ENCODE assay signal across 19 cellular contexts in genomic region chrX:107827852-107828251, GRCh38. TPM values are rescaled to one million over a fixed set of nuclear protein-coding genes. Genes with fewer than 3 reads are reported as not detected.
DNase-seq lines count a peak whose midpoint lies in the region; ATAC-seq and TF ChIP-seq lines count a peak whose summit lies in the region.
"Had no signal": no experiment of that assay in that cellular context is flagged by ENCODE, and none has a peak within 500 bp of the region (broad histone marks: within the 10 kb centered on the region; RNA-seq: fewer than 3 reads in every experiment).

No MANE protein-coding gene starts in this region.

- H3K36me3 ChIP-seq in gastroesophageal sphincter, result no peaks in the 10 kb centered on the region
- H3K36me3 ChIP-seq: adrenal gland, right atrium auricular region had no signal

- DNase-seq in activated CD8-positive, alpha-beta T cell treated with anti-CD3 and anti-CD28 coated beads for 36 hours, result peak; percentile 19
- DNase-seq in activated CD8-positive, alpha-beta T cell treated with anti-CD3 and anti-CD28 coated beads, Interleukin-2, amount 10 ng/mL, durations not matched to agents 7 days and 5 days, result no peak
- DNase-seq in stimulated activated naive CD8-positive, alpha-beta T cell treated with anti-CD3 and anti-CD28 coated beads, Interleukin-15, Interleukin-2, amounts not matched to agents 100 U/mL and 50 U/mL, for 24 hours, result no peak
- DNase-seq in NCI-H1092 treated with DMSO at 0.1 percent for 48 hours (lab: John Stamatoyannopoulos, UW), result no peak
- DNase-seq: ACHN, DND-41, hippocampal formation had no signal

- peaks cover 0 to 32% (median 0%) of the 10 kb centered on the region in 3 donors for H3K4me1 ChIP-seq in gastroesophageal sphincter
- H3K4me1 ChIP-seq: right atrium auricular region had no signal

- H3K4me1 Mint-ChIP-seq in activated CD8-positive, alpha-beta T cell treated with anti-CD3 and anti-CD28 coated beads for 36 hours (ENCODE audit: low read depth), result peaks cover 35% of the 10 kb centered on the region
- H3K4me1 Mint-ChIP-seq in activated CD8-positive, alpha-beta T cell treated with anti-CD3 and anti-CD28 coated beads, Interleukin-2, amount 10 ng/mL, durations not matched to agents 7 days and 5 days (ENCODE audit: low read depth), result peaks cover 9% of the 10 kb centered on the region
- peaks cover 68% of the 10 kb centered on the region for H3K4me1 Mint-ChIP-seq in activated naive CD4-positive, alpha-beta T cell treated with anti-CD3 and anti-CD28 coated beads, Interleukin-2, amount 50 U/mL, for 24 hours

- peak; percentile 22 for ATAC-seq in activated CD8-positive, alpha-beta T cell treated with anti-CD3 and anti-CD28 coated beads for 36 hours
- no peak for ATAC-seq in activated CD8-positive, alpha-beta T cell treated with anti-CD3 and anti-CD28 coated beads, Interleukin-2, amount 10 ng/mL, durations not matched to agents 7 days and 5 days
- ATAC-seq in gastroesophageal sphincter (no peak), HG02840 (IDR thresholded peaks at IDR 0.05; ENCODE audit: low FRiP score, unreplicated experiment) (no peak), GM19351 (IDR thresholded peaks at IDR 0.05; ENCODE audit: unreplicated experiment) (no peak)
- peak; percentile 38 for ATAC-seq in stimulated activated naive CD8-positive, alpha-beta T cell treated with anti-CD3 and anti-CD28 coated beads, Interleukin-15, Interleukin-2, amounts not matched to agents 100 U/mL and 50 U/mL, for 24 hours
- ATAC-seq: HCT116, HepG2, SK-N-SH treated with all-trans-retinoic acid at 6 μM for 48 hours had no signal

- no peak for TF ChIP-seq EP300 in gastroesophageal sphincter (IDR thresholded peaks at IDR 0.05)

- intact Hi-C loops in activated CD8-positive, alpha-beta T cell treated with anti-CD3 and anti-CD28 coated beads for 36 hours (cut with micrococcal nuclease), result no loop called here

- CTCF ChIA-PET in activated CD8-positive, alpha-beta T cell treated with anti-CD3 and anti-CD28 coated beads for 36 hours (lab: Charles Lee), result no interaction called here
- CTCF ChIA-PET in activated CD8-positive, alpha-beta T cell treated with anti-CD3 and anti-CD28 coated beads, Interleukin-2, amount 10 ng/mL, durations not matched to agents 7 days and 5 days (lab: Charles Lee), result no interaction called here

- H3K27me3 Mint-ChIP-seq in activated CD8-positive, alpha-beta T cell treated with anti-CD3 and anti-CD28 coated beads for 36 hours, result peaks cover 5% of the 10 kb centered on the region
- peaks cover 17% of the 10 kb centered on the region for H3K27me3 Mint-ChIP-seq in activated CD8-positive, alpha-beta T cell treated with anti-CD3 and anti-CD28 coated beads, Interleukin-2, amount 10 ng/mL, durations not matched to agents 7 days and 5 days (ENCODE audit: low read depth)
- H3K27me3 Mint-ChIP-seq in activated naive CD4-positive, alpha-beta T cell treated with anti-CD3 and anti-CD28 coated beads, Interleukin-2, amount 50 U/mL, for 24 hours, result no peaks in the 10 kb centered on the region

- H3K27ac ChIP-seq in gastroesophageal sphincter, result peak overlapping the region; percentile 92 to 94 (median 92)

- H3K27ac Mint-ChIP-seq in activated CD8-positive, alpha-beta T cell treated with anti-CD3 and anti-CD28 coated beads for 36 hours, result peak overlapping the region; percentile 53
- H3K27ac Mint-ChIP-seq in activated CD8-positive, alpha-beta T cell treated with anti-CD3 and anti-CD28 coated beads, Interleukin-2, amount 10 ng/mL, durations not matched to agents 7 days and 5 days, result no peak overlapping the region
- peak overlapping the region; percentile 85 for H3K27ac Mint-ChIP-seq in activated naive CD4-positive, alpha-beta T cell treated with anti-CD3 and anti-CD28 coated beads, Interleukin-2, amount 50 U/mL, for 24 hours

- TF ChIP-seq POLR2A in gastroesophageal sphincter (IDR thresholded peaks at IDR 0.05), result no peak

- H3K36me3 Mint-ChIP-seq in activated CD8-positive, alpha-beta T cell treated with anti-CD3 and anti-CD28 coated beads for 36 hours (ENCODE audit: low read depth), result no peaks in the 10 kb centered on the region
- H3K36me3 Mint-ChIP-seq in activated CD8-positive, alpha-beta T cell treated with anti-CD3 and anti-CD28 coated beads, Interleukin-2, amount 10 ng/mL, durations not matched to agents 7 days and 5 days (ENCODE audit: low read depth), result no peaks in the 10 kb centered on the region
- H3K36me3 Mint-ChIP-seq in activated naive CD4-positive, alpha-beta T cell treated with anti-CD3 and anti-CD28 coated beads, Interleukin-2, amount 50 U/mL, for 24 hours, result peaks cover 2% of the 10 kb centered on the region

- H3K9me3 Mint-ChIP-seq in activated CD8-positive, alpha-beta T cell treated with anti-CD3 and anti-CD28 coated beads for 36 hours, result no peaks in the 10 kb centered on the region
- no peaks in the 10 kb centered on the region for H3K9me3 Mint-ChIP-seq in activated CD8-positive, alpha-beta T cell treated with anti-CD3 and anti-CD28 coated beads, Interleukin-2, amount 10 ng/mL, durations not matched to agents 7 days and 5 days (ENCODE audit: insufficient read depth)
- H3K9me3 Mint-ChIP-seq in activated naive CD4-positive, alpha-beta T cell treated with anti-CD3 and anti-CD28 coated beads, Interleukin-2, amount 50 U/mL, for 24 hours, result no peaks in the 10 kb centered on the region

- TF ChIP-seq CTCF in activated CD8-positive, alpha-beta T cell treated with anti-CD3 and anti-CD28 coated beads for 36 hours (IDR thresholded peaks at IDR 0.05), result no peak
- no peak for TF ChIP-seq CTCF in gastroesophageal sphincter (IDR thresholded peaks at IDR 0.05)

- H3K27me3 ChIP-seq in gastroesophageal sphincter, result no peaks in the 10 kb centered on the region
- H3K27me3 ChIP-seq: right atrium auricular region had no signal

- POLR2A ChIA-PET in activated CD8-positive, alpha-beta T cell treated with anti-CD3 and anti-CD28 coated beads for 36 hours (lab: Charles Lee), result no interaction called here
- POLR2A ChIA-PET in activated CD8-positive, alpha-beta T cell treated with anti-CD3 and anti-CD28 coated beads, Interleukin-2, amount 10 ng/mL, durations not matched to agents 7 days and 5 days (lab: Charles Lee), result no interaction called here

- no peaks in the 10 kb centered on the region for H3K9me3 ChIP-seq in gastroesophageal sphincter
- H3K9me3 ChIP-seq: adrenal gland, right atrium auricular region had no signal

- no peak overlapping the region for H3K4me3 ChIP-seq in gastroesophageal sphincter
- H3K4me3 ChIP-seq: lung had no signal

- 47 to 48% methylated on average over 3 to 4 of the region's 4 CpGs for WGBS in gastroesophageal sphincter (ENCODE audit: low coverage in 1 of 2), 2 donors

- peak overlapping the region; percentile 77 for H3K4me3 Mint-ChIP-seq in activated CD8-positive, alpha-beta T cell treated with anti-CD3 and anti-CD28 coated beads for 36 hours
- no peak overlapping the region for H3K4me3 Mint-ChIP-seq in activated CD8-positive, alpha-beta T cell treated with anti-CD3 and anti-CD28 coated beads, Interleukin-2, amount 10 ng/mL, durations not matched to agents 7 days and 5 days
- peak overlapping the region; percentile 90 for H3K4me3 Mint-ChIP-seq in activated naive CD4-positive, alpha-beta T cell treated with anti-CD3 and anti-CD28 coated beads, Interleukin-2, amount 50 U/mL, for 24 hours

RNA-seq across cellular contexts. Expression of gene MID2, which starts 2.2 kb away (rescaled TPM):
- 1 to 10 TPM; 6.6 to 7.4 TPM for total RNA-seq in activated CD8-positive, alpha-beta T cell treated with anti-CD3 and anti-CD28 coated beads for 36 hours
- 1 to 10 TPM; 1.7 to 1.8 TPM for total RNA-seq in activated CD8-positive, alpha-beta T cell treated with anti-CD3 and anti-CD28 coated beads, Interleukin-2, amount 10 ng/mL, durations not matched to agents 7 days and 5 days
- 10 to 100 TPM; 32.2 to 66.6 (median 57.0) TPM for total RNA-seq in gastroesophageal sphincter

RNA-seq across cellular contexts. Expression of gene NCBP2L, which starts 50.3 kb away (rescaled TPM):
- not detected for total RNA-seq in activated CD8-positive, alpha-beta T cell treated with anti-CD3 and anti-CD28 coated beads for 36 hours
- total RNA-seq in activated CD8-positive, alpha-beta T cell treated with anti-CD3 and anti-CD28 coated beads, Interleukin-2, amount 10 ng/mL, durations not matched to agents 7 days and 5 days, result not detected
- under 1 TPM in 1 of 4 donors, not detected in 3; 0.31 TPM for total RNA-seq in gastroesophageal sphincter
- total RNA-seq: dermis microvascular lymphatic vessel endothelial cell, HepG2, right atrium auricular region, urinary bladder had no signal

RNA-seq across cellular contexts. Expression of gene TSC22D3, which starts 52.3 kb away (rescaled TPM):
- total RNA-seq in activated CD8-positive, alpha-beta T cell treated with anti-CD3 and anti-CD28 coated beads for 36 hours, result 10 to 100 TPM; 47.2 to 50.5 TPM
- 10 to 100 TPM; 54.8 TPM for total RNA-seq in activated CD8-positive, alpha-beta T cell treated with anti-CD3 and anti-CD28 coated beads, Interleukin-2, amount 10 ng/mL, durations not matched to agents 7 days and 5 days
- total RNA-seq in gastroesophageal sphincter, result 100 to 1,000 TPM; 561 to 849 (median 691) TPM

Comparison
In these comparisons a context has a peak if more than half of its experiments do, and no peak if none do; other contexts are left out.
1. ATAC-seq: peak in activated CD8-positive, alpha-beta T cell treated with anti-CD3 and anti-CD28 coated beads for 36 hours (single experiment) and stimulated activated naive CD8-positive, alpha-beta T cell treated with anti-CD3 and anti-CD28 coated beads, Interleukin-15, Interleukin-2, amounts not matched to agents 100 U/mL and 50 U/mL, for 24 hours (single experiment); none in activated CD8-positive, alpha-beta T cell treated with anti-CD3 and anti-CD28 coated beads, Interleukin-2, amount 10 ng/mL, durations not matched to agents 7 days and 5 days (single experiment), gastroesophageal sphincter (single experiment), HG02840 (single experiment) and GM19351 (single experiment).
2. RNA of gene TSC22D3, which starts 52.3 kb away (total RNA-seq): 561 to 849 TPM in gastroesophageal sphincter; 54.8 TPM in activated CD8-positive, alpha-beta T cell treated with anti-CD3 and anti-CD28 coated beads, Interleukin-2, amount 10 ng/mL, durations not matched to agents 7 days and 5 days and 47.2 to 50.5 TPM in activated CD8-positive, alpha-beta T cell treated with anti-CD3 and anti-CD28 coated beads for 36 hours; every median in the first group is over 10 times any median in the second.